ENCODE assay signal across 8 cellular contexts in the genomic region with DNA sequence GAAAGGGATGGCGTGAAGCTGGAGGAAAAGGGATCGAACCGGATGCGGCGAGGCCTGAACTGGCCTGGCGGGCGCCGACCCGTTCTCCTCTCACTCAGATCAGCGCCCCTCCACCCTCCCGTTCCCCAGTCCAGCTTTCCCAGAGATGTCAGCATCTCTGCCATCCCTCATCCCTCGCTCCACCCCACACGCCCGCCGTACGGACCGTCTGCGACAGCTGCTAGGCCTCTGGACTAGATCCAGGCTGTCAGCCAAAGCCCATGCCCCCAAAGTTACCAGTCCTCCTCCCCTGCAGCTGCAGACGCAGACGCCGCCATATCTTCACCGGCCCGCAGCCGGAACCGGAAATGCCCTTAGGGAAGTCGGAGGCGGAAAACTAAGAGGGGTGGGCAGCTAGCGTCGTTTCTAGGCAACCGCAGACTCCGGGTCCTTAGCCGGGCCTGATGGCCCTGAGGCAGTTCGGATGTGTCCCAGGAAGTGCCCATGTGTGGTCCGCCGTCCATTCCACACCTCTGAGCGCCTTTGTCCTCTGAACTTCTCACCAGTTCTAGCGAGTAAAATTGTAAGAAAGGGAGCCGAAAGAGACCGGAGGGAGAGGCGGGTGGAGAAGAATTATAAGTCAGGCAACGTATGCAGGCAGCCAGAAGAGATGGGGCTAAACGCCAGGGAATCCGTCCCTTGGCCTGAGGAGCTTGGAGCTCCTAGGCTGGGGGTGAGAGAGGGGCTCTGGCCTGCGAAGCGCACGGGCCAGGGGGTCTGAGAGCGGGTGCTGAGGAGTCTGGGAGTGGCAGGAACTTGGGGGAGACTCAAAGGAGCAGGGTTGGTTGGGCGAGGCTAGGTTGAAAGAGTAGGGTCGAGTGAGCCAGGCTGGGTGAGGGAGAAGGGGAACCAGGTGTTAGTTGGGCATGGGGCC. TPM values are rescaled to one million over a fixed set of nuclear protein-coding genes. Genes with fewer than 3 reads are reported as not detected.
DNase-seq lines count a peak whose midpoint lies in the region; ATAC-seq and TF ChIP-seq lines count a peak whose summit lies in the region.

A gene with protein sequence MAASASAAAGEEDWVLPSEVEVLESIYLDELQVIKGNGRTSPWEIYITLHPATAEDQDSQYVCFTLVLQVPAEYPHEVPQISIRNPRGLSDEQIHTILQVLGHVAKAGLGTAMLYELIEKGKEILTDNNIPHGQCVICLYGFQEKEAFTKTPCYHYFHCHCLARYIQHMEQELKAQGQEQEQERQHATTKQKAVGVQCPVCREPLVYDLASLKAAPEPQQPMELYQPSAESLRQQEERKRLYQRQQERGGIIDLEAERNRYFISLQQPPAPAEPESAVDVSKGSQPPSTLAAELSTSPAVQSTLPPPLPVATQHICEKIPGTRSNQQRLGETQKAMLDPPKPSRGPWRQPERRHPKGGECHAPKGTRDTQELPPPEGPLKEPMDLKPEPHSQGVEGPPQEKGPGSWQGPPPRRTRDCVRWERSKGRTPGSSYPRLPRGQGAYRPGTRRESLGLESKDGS (minus strand): TSS at position 349 of the 913 bp plus-strand sequence. CDS start 32 bp downstream, at position 317.
A gene with protein sequence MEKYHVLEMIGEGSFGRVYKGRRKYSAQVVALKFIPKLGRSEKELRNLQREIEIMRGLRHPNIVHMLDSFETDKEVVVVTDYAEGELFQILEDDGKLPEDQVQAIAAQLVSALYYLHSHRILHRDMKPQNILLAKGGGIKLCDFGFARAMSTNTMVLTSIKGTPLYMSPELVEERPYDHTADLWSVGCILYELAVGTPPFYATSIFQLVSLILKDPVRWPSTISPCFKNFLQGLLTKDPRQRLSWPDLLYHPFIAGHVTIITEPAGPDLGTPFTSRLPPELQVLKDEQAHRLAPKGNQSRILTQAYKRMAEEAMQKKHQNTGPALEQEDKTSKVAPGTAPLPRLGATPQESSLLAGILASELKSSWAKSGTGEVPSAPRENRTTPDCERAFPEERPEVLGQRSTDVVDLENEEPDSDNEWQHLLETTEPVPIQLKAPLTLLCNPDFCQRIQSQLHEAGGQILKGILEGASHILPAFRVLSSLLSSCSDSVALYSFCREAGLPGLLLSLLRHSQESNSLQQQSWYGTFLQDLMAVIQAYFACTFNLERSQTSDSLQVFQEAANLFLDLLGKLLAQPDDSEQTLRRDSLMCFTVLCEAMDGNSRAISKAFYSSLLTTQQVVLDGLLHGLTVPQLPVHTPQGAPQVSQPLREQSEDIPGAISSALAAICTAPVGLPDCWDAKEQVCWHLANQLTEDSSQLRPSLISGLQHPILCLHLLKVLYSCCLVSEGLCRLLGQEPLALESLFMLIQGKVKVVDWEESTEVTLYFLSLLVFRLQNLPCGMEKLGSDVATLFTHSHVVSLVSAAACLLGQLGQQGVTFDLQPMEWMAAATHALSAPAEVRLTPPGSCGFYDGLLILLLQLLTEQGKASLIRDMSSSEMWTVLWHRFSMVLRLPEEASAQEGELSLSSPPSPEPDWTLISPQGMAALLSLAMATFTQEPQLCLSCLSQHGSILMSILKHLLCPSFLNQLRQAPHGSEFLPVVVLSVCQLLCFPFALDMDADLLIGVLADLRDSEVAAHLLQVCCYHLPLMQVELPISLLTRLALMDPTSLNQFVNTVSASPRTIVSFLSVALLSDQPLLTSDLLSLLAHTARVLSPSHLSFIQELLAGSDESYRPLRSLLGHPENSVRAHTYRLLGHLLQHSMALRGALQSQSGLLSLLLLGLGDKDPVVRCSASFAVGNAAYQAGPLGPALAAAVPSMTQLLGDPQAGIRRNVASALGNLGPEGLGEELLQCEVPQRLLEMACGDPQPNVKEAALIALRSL (N-terminal part only) (plus strand): TSS at position 433 of the 913 bp plus-strand sequence. CDS start 744 bp downstream, outside the sequence.

- no peaks in the 10 kb centered on the region for H3F3A ChIP-seq in OCI-LY1 (ENCODE audit: insufficient read depth, low read length)

- TF ChIP-seq CTCF in OCI-LY1 (IDR thresholded peaks at IDR 0.05; ENCODE audit: low read length): no peak

- peak; percentile 98 for ATAC-seq in GM21381 (IDR thresholded peaks at IDR 0.05; ENCODE audit: unreplicated experiment)

- peak within 1 kb of the TSS; percentile 73; the same call in 1 of the 2 replicates for H2AFZ ChIP-seq in OCI-LY1 (ENCODE audit: low read length)

- H4K20me1 ChIP-seq in OCI-LY1 (ENCODE audit: insufficient read depth, low read length): no peaks in the 10 kb centered on the region

- peak within 1 kb of the TSS; percentile 100 for H3K4me2 ChIP-seq in OCI-LY1 (ENCODE audit: low read length)

- peak within 1 kb of the TSS; percentile 82 for H3K4me3 ChIP-seq in OCI-LY1 (ENCODE audit: low read depth, low read length, poor library complexity, severe bottlenecking)
- H3K4me3 ChIP-seq in mesodermal cell (ENCODE audit: extremely low read depth, insufficient read depth, low read length, poor library complexity, severe bottlenecking): peak within 1 kb of the TSS; percentile 84

- H3K36me3 ChIP-seq in OCI-LY1 (ENCODE audit: insufficient read depth, low read length) (peaks cover 16% of the 10 kb centered on the region), mesodermal cell (ENCODE audit: control insufficient read depth, insufficient read depth, low read length) (peaks cover 54% of the 10 kb centered on the region)

- no peaks in the 10 kb centered on the region for H3K9me2 ChIP-seq in OCI-LY1 (ENCODE audit: low read depth, low read length)

- H3K27me3 ChIP-seq in OCI-LY1 (ENCODE audit: insufficient read depth, low read length): no peaks in the 10 kb centered on the region

- peak; percentile 73 for DNase-seq in Caki2 (ENCODE audit: low read depth)
- DNase-seq in HUDEP-2 (lab: John Stamatoyannopoulos, UW; ENCODE audit: unreplicated experiment in 76 of 76): peak in 74 of 76 experiments; percentile 18 to 86 (median 65)
- DNase-seq in activated CD8-positive, alpha-beta memory T cell treated with anti-CD3 and anti-CD28 coated beads, Interleukin-2, amount 50 U/mL, for 24 hours (ENCODE audit: extremely low read depth): peak; percentile 61
- DNase-seq in stimulated activated CD8-positive, alpha-beta memory T cell treated with anti-CD3 and anti-CD28 coated beads, Interleukin-15, amount 100 ng/mL, for 4 hours (ENCODE audit: low read depth in 2 of 2): peak; percentile 62 to 68

- H3K27ac ChIP-seq in OCI-LY1 (ENCODE audit: low read depth, low read length, poor library complexity, severe bottlenecking) (no peak within 1 kb of the TSS), mesodermal cell (ENCODE audit: low read depth, low read length, severe bottlenecking) (peak within 1 kb of the TSS; percentile 72)

- H3K79me2 ChIP-seq in OCI-LY1 (ENCODE audit: insufficient read depth, low read length): peaks cover 4% of the 10 kb centered on the region; the same call in 1 of the 2 replicates

- in situ Hi-C loops in Caki2 (cut with HindIII; ENCODE audit: low pct_unique_long_range_greater_than_20kb, low sequenced_read_pairs): no loop called here
- in situ Hi-C loops in endometrial microvascular endothelial cells (cut with HindIII; ENCODE audit: inconsistent ontology term, low pct_unique_long_range_greater_than_20kb, low sequenced_read_pairs): no loop called here

- H3K9ac ChIP-seq in OCI-LY1 (ENCODE audit: low read length): peak within 1 kb of the TSS; percentile 76

- 0 to 2% methylated on average over 27 to 32 of the region's 49 CpGs for WGBS in mesodermal cell (ENCODE audit: insufficient coverage in 2 of 2), 2 experiments

- no peaks in the 10 kb centered on the region for H3K9me3 ChIP-seq in OCI-LY1 (ENCODE audit: low read length)
- no peaks in the 10 kb centered on the region for H3K9me3 ChIP-seq in mesodermal cell (ENCODE audit: control insufficient read depth, low read length)

- H3K4me1 ChIP-seq in OCI-LY1 (ENCODE audit: insufficient read depth, low read length, severe bottlenecking): peaks cover 17% of the 10 kb centered on the region
- H3K4me1 ChIP-seq in mesodermal cell (ENCODE audit: control insufficient read depth, insufficient read depth, low read length, poor library complexity, severe bottlenecking): no peaks in the 10 kb centered on the region

RNA-seq across cellular contexts. Expression of the first gene that starts in this region (rescaled TPM):
- 22.7 and 28.5 TPM in 2 replicates for total RNA-seq in Caki2 (2014; rRNA removed; shearing (Covaris generic); ENCODE audit: low replicate concordance)
- 30.7 TPM for total RNA-seq in endometrial microvascular endothelial cells (ENCODE audit: inconsistent ontology term)
- polyA plus RNA-seq in mesodermal cell (2013, experiment 1 of 2): 40.8 TPM
- polyA plus RNA-seq in mesodermal cell (2013, experiment 2 of 2): 28.0 TPM

RNA-seq across cellular contexts. Expression of the second gene that starts in this region (rescaled TPM):
- 7.3 and 9.4 TPM in 2 replicates for total RNA-seq in Caki2 (2014; rRNA removed; shearing (Covaris generic); ENCODE audit: low replicate concordance)
- 34.1 TPM for total RNA-seq in endometrial microvascular endothelial cells (ENCODE audit: inconsistent ontology term)
- 35.7 TPM for polyA plus RNA-seq in mesodermal cell (2013, experiment 1 of 2)
- polyA plus RNA-seq in mesodermal cell (2013, experiment 2 of 2): 37.2 TPM
